In genomic region chr3:120449701-120450216, GRCh38 we compare ENCODE assay signal across 8 cellular contexts. TPM values are rescaled to one million over a fixed set of nuclear protein-coding genes. Genes with fewer than 3 reads are reported as not detected.
DNase-seq lines count a peak whose midpoint lies in the region; ATAC-seq lines count a peak whose summit lies in the region.

No MANE protein-coding gene starts in this region.

- H3K36me3 Mint-ChIP-seq in effector memory CD8-positive, alpha-beta T cell (ENCODE audit: insufficient read depth) = no peaks in the 10 kb centered on the region

- peaks cover 7 to 8% of the 10 kb centered on the region in 2 donors for H3K27me3 ChIP-seq in mucosa of rectum (ENCODE audit: control insufficient read depth in 2 of 2, insufficient read depth in 2 of 2, low read length in 2 of 2)

- peak; percentile 79 for DNase-seq in AG08395 (ENCODE audit: low spot score)
- DNase-seq in LHCN-M2 (ENCODE audit: low read depth) = peak; percentile 57
- DNase-seq in effector memory CD8-positive, alpha-beta T cell = no peak
- no peak for DNase-seq in central memory CD4-positive, alpha-beta T cell
- no peak for DNase-seq in A172 (ENCODE audit: low spot score)
- no peak for DNase-seq in iPS-NIHi11 (ENCODE audit: low spot score)

- H3K27ac ChIP-seq in mucosa of rectum (ENCODE audit: low read depth in 2 of 2, low read length in 2 of 2) = peak overlapping the region; percentile 72 to 83

- ATAC-seq in effector memory CD8-positive, alpha-beta T cell (replicated peaks) = no peak
- ATAC-seq in GM18868 (IDR thresholded peaks at IDR 0.05; ENCODE audit: unreplicated experiment) = no peak

- H3K4me1 Mint-ChIP-seq in effector memory CD8-positive, alpha-beta T cell (ENCODE audit: low read depth in 2 of 2) = peaks cover 3 to 4% of the 10 kb centered on the region in 2 donors

- H3K27ac Mint-ChIP-seq in effector memory CD8-positive, alpha-beta T cell = no peak overlapping the region

- H3K4me1 ChIP-seq in mucosa of rectum (ENCODE audit: control insufficient read depth in 2 of 2, insufficient read depth in 2 of 2, low read length in 2 of 2) = peaks cover 2 to 3% of the 10 kb centered on the region in 2 donors

- peaks cover 0 to 2% of the 10 kb centered on the region in 2 donors for H3K9me3 Mint-ChIP-seq in effector memory CD8-positive, alpha-beta T cell

- H3K4me3 Mint-ChIP-seq in effector memory CD8-positive, alpha-beta T cell = peak overlapping the region; percentile 58 to 74

- H3K27me3 Mint-ChIP-seq in effector memory CD8-positive, alpha-beta T cell = peaks cover 48 to 60% of the 10 kb centered on the region in 2 donors

- H3K36me3 ChIP-seq in mucosa of rectum (ENCODE audit: control insufficient read depth in 2 of 2, insufficient read depth in 2 of 2, low read length in 2 of 2) = no peaks in the 10 kb centered on the region

- H3K9me3 ChIP-seq in mucosa of rectum (ENCODE audit: control insufficient read depth in 2 of 2, low read length in 2 of 2) = no peaks in the 10 kb centered on the region

- peak overlapping the region; percentile 61 to 77 for H3K9ac ChIP-seq in mucosa of rectum (ENCODE audit: low read depth in 1 of 2, low read length in 2 of 2)

- peak overlapping the region; percentile 66 to 72 for H3K4me3 ChIP-seq in mucosa of rectum (ENCODE audit: low read length in 2 of 2)

RNA-seq across cellular contexts. Expression of gene FSTL1, which starts 1.0 kb away (rescaled TPM):
- 194 and 212 TPM in 2 replicates for total RNA-seq in LHCN-M2 (2014; rRNA removed)
- polyA plus RNA-seq in LHCN-M2 (2012) = 289 TPM
- 812 and 991 TPM in 2 replicates for total RNA-seq in A172 (2014; rRNA removed; shearing (Covaris generic))

Comparison
In these comparisons a context has a peak if more than half of its experiments do, and no peak if none do; other contexts are left out.
1. DNase-seq: peak in AG08395 (single experiment) and LHCN-M2 (single experiment); none in effector memory CD8-positive, alpha-beta T cell (0 of 3), central memory CD4-positive, alpha-beta T cell (single experiment), A172 (single experiment) and iPS-NIHi11 (single experiment).